8 cellular contexts compared by ENCODE assay signal in the genomic region with DNA sequence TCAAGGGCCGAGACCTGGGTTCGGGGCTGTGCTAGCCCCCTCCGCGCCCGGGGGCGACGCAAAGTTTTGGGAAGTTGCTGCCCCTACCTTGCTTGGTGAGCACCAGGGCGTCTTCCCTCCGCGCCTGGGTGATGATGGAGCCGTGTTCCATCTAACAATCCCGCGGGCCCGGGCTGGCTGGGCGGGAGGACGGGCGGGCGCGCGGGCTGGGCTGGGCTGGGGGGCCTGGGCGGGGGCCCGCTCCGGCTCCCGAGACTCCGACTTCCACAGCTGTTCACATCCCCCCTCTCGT. TPM values are rescaled to one million over a fixed set of nuclear protein-coding genes. Genes with fewer than 3 reads are reported as not detected.
DNase-seq lines count a peak whose midpoint lies in the region; ATAC-seq and TF ChIP-seq lines count a peak whose summit lies in the region.

No MANE protein-coding gene starts in this region.

- H3K27ac ChIP-seq in cardiac muscle cell, result peak overlapping the region; percentile 100
- H3K27ac ChIP-seq in skeletal muscle tissue (ENCODE audit: low read depth, low read length), result peak overlapping the region; percentile 100

- POLR2A ChIA-PET in activated CD4-positive, alpha-beta memory T cell treated with anti-CD3 and anti-CD28 coated beads for 36 hours (lab: Charles Lee), result interaction anchor here (0.6 to 3.5 kb wide), 7 partner anchors 10 to 95 kb away, joined by 3 to 22 read pairs (median 8); a partner anchor contains a TSS

- ATAC-seq in GM19324 (IDR thresholded peaks at IDR 0.05; ENCODE audit: low FRiP score, unreplicated experiment) (peak; percentile 23), HG03039 (IDR thresholded peaks at IDR 0.05; ENCODE audit: unreplicated experiment) (peak; percentile 8)

- H3K9me3 ChIP-seq in cardiac muscle cell (ENCODE audit: low read depth) (no peaks in the 10 kb centered on the region), skeletal muscle tissue (ENCODE audit: control insufficient read depth in 3 of 3, low read length in 3 of 3) (no peaks in the 10 kb centered on the region)

- peaks cover 2% of the 10 kb centered on the region for H3K27me3 Mint-ChIP-seq in activated CD4-positive, alpha-beta memory T cell treated with anti-CD3 and anti-CD28 coated beads for 36 hours

- peak overlapping the region; percentile 78 for H3K27ac Mint-ChIP-seq in activated CD4-positive, alpha-beta memory T cell treated with anti-CD3 and anti-CD28 coated beads for 36 hours

- H3K4me1 ChIP-seq in cardiac muscle cell (ENCODE audit: low read depth) (peaks cover 42% of the 10 kb centered on the region), skeletal muscle tissue (ENCODE audit: control insufficient read depth in 3 of 3, insufficient read depth in 3 of 3, low read length in 3 of 3) (peaks cover 57 to 76% (median 73%) of the 10 kb centered on the region in 3 donors)

- H3K4me3 ChIP-seq in cardiac muscle cell, result peak overlapping the region; percentile 82
- H3K4me3 ChIP-seq in skeletal muscle tissue (ENCODE audit: low read length in 3 of 3), result peak overlapping the region; percentile 92 to 99 (median 96)

- peaks cover 3% of the 10 kb centered on the region for H3K36me3 Mint-ChIP-seq in activated CD4-positive, alpha-beta memory T cell treated with anti-CD3 and anti-CD28 coated beads for 36 hours

- H3K4me3 Mint-ChIP-seq in activated CD4-positive, alpha-beta memory T cell treated with anti-CD3 and anti-CD28 coated beads for 36 hours, result peak overlapping the region; percentile 82

- H3K9ac ChIP-seq in skeletal muscle tissue (ENCODE audit: low read depth in 1 of 3, low read length in 3 of 3), result peak overlapping the region; percentile 99 to 100 (median 99)

- no peaks in the 10 kb centered on the region for H3K36me3 ChIP-seq in cardiac muscle cell
- H3K36me3 ChIP-seq in skeletal muscle tissue (ENCODE audit: control insufficient read depth in 3 of 3, insufficient read depth in 3 of 3, low read length in 3 of 3), result peaks cover 2 to 9% (median 2%) of the 10 kb centered on the region in 3 donors

- CTCF ChIA-PET in activated CD4-positive, alpha-beta memory T cell treated with anti-CD3 and anti-CD28 coated beads for 36 hours (lab: Charles Lee), result interaction anchor here (0.6 to 3.7 kb wide), 9 partner anchors 9 to 232 kb away, joined by 3 to 26 read pairs (median 4); no protein-coding TSS in a partner anchor

- intact Hi-C loops in activated CD4-positive, alpha-beta memory T cell treated with anti-CD3 and anti-CD28 coated beads for 36 hours (cut with micrococcal nuclease), result loop anchor here (1.0 to 2.0 kb wide), 7 partner anchors 8 to 94 kb away; a partner anchor contains a TSS

- no peak for TF ChIP-seq CTCF in cardiac muscle cell (IDR thresholded peaks at IDR 0.05; ENCODE audit: low read depth, low read length)

- peaks cover 42% of the 10 kb centered on the region for H3K4me1 Mint-ChIP-seq in activated CD4-positive, alpha-beta memory T cell treated with anti-CD3 and anti-CD28 coated beads for 36 hours (ENCODE audit: low read depth)

- H3K27me3 ChIP-seq in cardiac muscle cell, result no peaks in the 10 kb centered on the region
- H3K27me3 ChIP-seq in skeletal muscle tissue (ENCODE audit: control insufficient read depth in 3 of 3, insufficient read depth in 3 of 3, low read length in 3 of 3), result no peaks in the 10 kb centered on the region

- no peaks in the 10 kb centered on the region for H3K9me3 Mint-ChIP-seq in activated CD4-positive, alpha-beta memory T cell treated with anti-CD3 and anti-CD28 coated beads for 36 hours

- no peak for DNase-seq in activated CD4-positive, alpha-beta memory T cell treated with anti-CD3 and anti-CD28 coated beads for 36 hours
- DNase-seq in cardiac muscle cell (ENCODE audit: low read depth in 1 of 2, low spot score in 1 of 2) (no peak), NCI-H748 treated with DMSO at 0.1 percent for 48 hours (lab: John Stamatoyannopoulos, UW) (no peak), HT-29 (ENCODE audit: low spot score) (no peak)
- DNase-seq in stimulated activated CD4-positive, alpha-beta T cell treated with anti-CD3 and anti-CD28 coated beads, Interleukin-2, amount 100 ng/mL, for 48 hours, result no peak

RNA-seq across cellular contexts. Expression of a gene that starts 0.3 kb away (rescaled TPM):
- 100 to 1,000 TPM; 100 to 101 TPM for total RNA-seq in activated CD4-positive, alpha-beta memory T cell treated with anti-CD3 and anti-CD28 coated beads for 36 hours
- total RNA-seq in cardiac muscle cell (103 and 105 TPM in 2 replicates), skeletal muscle tissue (51.1 TPM)
- 82.9 and 108 TPM in 2 replicates for polyA plus RNA-seq in cardiac muscle cell
- 38.5 and 40.7 TPM in 2 replicates for total RNA-seq in HT-29 (2014; rRNA removed; shearing (Covaris generic))

RNA-seq across cellular contexts. Expression of a gene that starts 27.7 kb away (rescaled TPM):
- total RNA-seq in activated CD4-positive, alpha-beta memory T cell treated with anti-CD3 and anti-CD28 coated beads for 36 hours, result under 1 TPM; 0.64 to 0.85 TPM
- total RNA-seq in cardiac muscle cell (1.6 TPM in 2 replicates), skeletal muscle tissue (3.1 TPM)
- 1.7 and 2.9 TPM in 2 replicates for polyA plus RNA-seq in cardiac muscle cell
- total RNA-seq in HT-29 (2014; rRNA removed; shearing (Covaris generic)), result 0.73 and 1.5 TPM in 2 replicates
